Comparison of ENCODE assay signal across 8 cellular contexts in the genomic region with DNA sequence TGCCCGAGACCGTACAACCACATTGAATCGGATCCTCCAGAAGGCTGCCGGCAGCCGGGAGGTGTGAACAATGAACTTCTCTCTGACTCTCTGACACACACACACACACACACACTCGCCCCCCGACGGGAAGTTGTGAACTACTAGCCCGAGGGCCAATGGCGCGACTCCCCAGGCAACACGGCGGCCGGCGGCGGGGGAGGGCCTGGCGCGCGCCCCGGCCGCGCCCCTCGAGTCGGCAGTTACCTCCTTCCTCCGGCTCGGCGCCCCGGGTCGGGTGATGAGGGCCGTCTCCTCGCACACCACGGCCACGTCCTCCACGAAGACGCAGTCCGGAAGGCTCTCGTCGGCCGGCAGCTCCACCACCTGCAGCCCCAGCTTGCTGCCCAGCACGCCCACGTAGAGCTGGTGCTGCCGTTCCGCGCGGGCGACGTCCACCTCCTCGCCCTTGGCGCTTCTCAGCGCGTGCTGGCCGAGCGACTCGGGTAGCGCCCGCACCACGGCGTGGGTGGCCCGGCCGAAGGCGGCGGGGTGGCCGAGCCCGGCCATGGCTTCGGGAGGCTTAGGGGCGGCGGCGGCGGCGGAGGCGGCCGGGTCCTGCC. TPM values are rescaled to one million over a fixed set of nuclear protein-coding genes. Genes with fewer than 3 reads are reported as not detected.
DNase-seq lines count a peak whose midpoint lies in the region; ATAC-seq and TF ChIP-seq lines count a peak whose summit lies in the region.

No MANE protein-coding gene starts in this region.

- H3K27me3 ChIP-seq in CD4-positive, alpha-beta memory T cell (ENCODE audit: insufficient read depth, low read length): peaks cover 6% of the 10 kb centered on the region
- H3K27me3 ChIP-seq in Panc1 (ENCODE audit: control insufficient read depth, insufficient read depth, low read length) (no peaks in the 10 kb centered on the region), brain microvascular endothelial cell (replicated peaks) (no peaks in the 10 kb centered on the region), iPS-15b (ENCODE audit: control insufficient read depth, insufficient read depth, low read length) (peaks cover 34% of the 10 kb centered on the region)

- H3K27me3 Mint-ChIP-seq in CD4-positive, alpha-beta memory T cell: peaks cover 44 to 47% of the 10 kb centered on the region in 2 donors

- no peaks in the 10 kb centered on the region for H3K9me3 ChIP-seq in CD4-positive, alpha-beta memory T cell (ENCODE audit: control insufficient read depth in 1 of 2, low read length in 2 of 2)
- H3K9me3 ChIP-seq in Panc1 (ENCODE audit: control insufficient read depth, insufficient read depth, low read depth, low read length) (no peaks in the 10 kb centered on the region), iPS-15b (ENCODE audit: control insufficient read depth, insufficient read depth, low read length) (no peaks in the 10 kb centered on the region)

- H3K27ac ChIP-seq in CD4-positive, alpha-beta memory T cell (ENCODE audit: low read depth, low read length): no peak overlapping the region
- H3K27ac ChIP-seq in Panc1 (ENCODE audit: low read length) (peak overlapping the region; percentile 94), brain microvascular endothelial cell (peak overlapping the region; percentile 71)

- no peaks in the 10 kb centered on the region for H3K36me3 Mint-ChIP-seq in CD4-positive, alpha-beta memory T cell

- no TSS peak for BruUV-seq in Panc1 (replicated peaks; lab: Mats Ljungman, UMichigan)

- H3K27ac Mint-ChIP-seq in CD4-positive, alpha-beta memory T cell: no peak overlapping the region

- peaks cover 2 to 19% (median 7%) of the 10 kb centered on the region in 4 donors for H3K4me1 Mint-ChIP-seq in CD4-positive, alpha-beta memory T cell

- H3K36me3 ChIP-seq in CD4-positive, alpha-beta memory T cell (ENCODE audit: insufficient read depth, low read length): no peaks in the 10 kb centered on the region
- H3K36me3 ChIP-seq in Panc1 (ENCODE audit: control insufficient read depth, insufficient read depth, low read length) (no peaks in the 10 kb centered on the region), brain microvascular endothelial cell (replicated peaks) (no peaks in the 10 kb centered on the region), iPS-15b (ENCODE audit: control insufficient read depth, insufficient read depth, low read length) (no peaks in the 10 kb centered on the region)

- POLR2A ChIA-PET in CD4-positive, alpha-beta memory T cell (lab: Charles Lee; ENCODE audit: partially characterized antibody): no interaction called here
- POLR2A ChIA-PET in Panc1 (lab: Charles Lee): interaction anchor here (0.7 to 1.6 kb wide), 7 partner anchors 79 to 221 kb away, joined by 3 to 7 read pairs (median 4); a partner anchor contains a TSS

- TF ChIP-seq CTCF in Panc1 (IDR thresholded peaks at IDR 0.05): 0 out of 2 replicates have a peak, but pooled peaks have one; percentile 5
- TF ChIP-seq CTCF in brain microvascular endothelial cell (IDR thresholded peaks at IDR 0.05; ENCODE audit: low read depth, low read length, missing control alignments): no peak
- TF ChIP-seq CTCF in retinal pigment epithelial cell (conservative IDR thresholded peaks at IDR 0.05; ENCODE audit: low read depth, low read length): no peak

- no peak overlapping the region for H3K4me3 ChIP-seq in CD4-positive, alpha-beta memory T cell (ENCODE audit: low read length in 2 of 2)
- H3K4me3 ChIP-seq in Panc1 (ENCODE audit: low read depth in 2 of 2, low read length in 2 of 2): peak overlapping the region; percentile 80 to 82
- H3K4me3 ChIP-seq in brain microvascular endothelial cell (ENCODE audit: low read depth, low read length): peak overlapping the region; percentile 75
- peak overlapping the region; percentile 69 for H3K4me3 ChIP-seq in iPS-15b (ENCODE audit: low read depth, low read length)
- peak overlapping the region; percentile 83 for H3K4me3 ChIP-seq in retinal pigment epithelial cell (ENCODE audit: low read length)

- peak in 1 of 5 donors; percentile 1 for DNase-seq in CD4-positive, alpha-beta memory T cell
- DNase-seq in Panc1 (ENCODE audit: low read depth, low spot score): no peak
- DNase-seq in brain microvascular endothelial cell: peak; percentile 66
- DNase-seq in retinal pigment epithelial cell (ENCODE audit: low read depth): no peak

- H3K9me3 Mint-ChIP-seq in CD4-positive, alpha-beta memory T cell: peaks cover 0 to 5% (median 0%) of the 10 kb centered on the region in 8 donors

- CTCF ChIA-PET in CD4-positive, alpha-beta memory T cell (lab: Charles Lee; ENCODE audit: partially characterized antibody): no interaction called here
- CTCF ChIA-PET in Panc1 (lab: Charles Lee): interaction anchor here (0.6 kb wide), 1 partner anchor 206 kb away, joined by 3 read pairs; no protein-coding TSS in a partner anchor

- ATAC-seq in GM19351 (IDR thresholded peaks at IDR 0.05; ENCODE audit: unreplicated experiment) (peak; percentile 66), HG03565 (IDR thresholded peaks at IDR 0.05; ENCODE audit: unreplicated experiment) (peak; percentile 33), Panc1 (peak; percentile 86), HG02973 (IDR thresholded peaks at IDR 0.05; ENCODE audit: unreplicated experiment) (no peak)

- H3K4me3 Mint-ChIP-seq in CD4-positive, alpha-beta memory T cell: peak overlapping the region in 6 of 8 donors; percentile 48 to 63 (median 58)

- intact Hi-C loops in CD4-positive, alpha-beta memory T cell (cut with micrococcal nuclease): no loop called here
- intact Hi-C loops in Panc1 (cut with micrococcal nuclease; ENCODE audit: unreplicated experiment): loop anchor here (1.0 to 5.0 kb wide), 3 partner anchors 117 to 157 kb away; no protein-coding TSS in a partner anchor

- H3K4me1 ChIP-seq in CD4-positive, alpha-beta memory T cell (ENCODE audit: insufficient read depth, low read length): peaks cover 4% of the 10 kb centered on the region
- H3K4me1 ChIP-seq in Panc1 (ENCODE audit: control insufficient read depth, insufficient read depth, low read length): peaks cover 48% of the 10 kb centered on the region
- H3K4me1 ChIP-seq in iPS-15b (ENCODE audit: control insufficient read depth, insufficient read depth, low read length): peaks cover 5% of the 10 kb centered on the region

- in situ Hi-C loops in Panc1 (cut with HindIII; ENCODE audit: low pct_unique_long_range_greater_than_20kb, low sequenced_read_pairs) (no loop called here), brain microvascular endothelial cell (cut with HindIII; ENCODE audit: low pct_ligation_motif_present, low sequenced_read_pairs) (no loop called here)

- peak overlapping the region; percentile 8 for H3K9ac ChIP-seq in iPS-15b (ENCODE audit: low read depth, low read length)

RNA-seq across cellular contexts. Expression of a gene that starts 0.4 kb away (rescaled TPM):
- not detected for total RNA-seq in CD4-positive, alpha-beta memory T cell
- polyA plus RNA-seq in CD4-positive, alpha-beta memory T cell: not detected
- total RNA-seq in Panc1 (2021; ENCODE audit: unreplicated experiment): 85.4 TPM
- 34.5 TPM for polyA plus RNA-seq in Panc1 (2012; ENCODE audit: insufficient read length)

Comparison
In these comparisons a context has a peak if more than half of its experiments do, and no peak if none do; other contexts are left out.
1. H3K4me3 ChIP-seq: peak in Panc1 (2 of 2), brain microvascular endothelial cell (single experiment), iPS-15b (single experiment) and retinal pigment epithelial cell (single experiment); none in CD4-positive, alpha-beta memory T cell (0 of 2).
2. RNA of a gene that starts 0.4 kb away (total RNA-seq): 85.4 TPM in Panc1 (single experiment); not detected in CD4-positive, alpha-beta memory T cell; every median in the first group is over 10 times any median in the second.